Comparison of ENCODE assay signal across 19 cellular contexts in genomic region chr1:205028954-205029353, GRCh38.
"Had no signal": no experiment of that assay in that cellular context is flagged by ENCODE, and none has a peak within 500 bp of the region (broad histone marks: within the 10 kb centered on the region; RNA-seq: fewer than 3 reads in every experiment).

No MANE protein-coding gene starts in this region.

- H3K27ac ChIP-seq: body of pancreas, esophagus squamous epithelium, gastrocnemius medialis, transverse colon had no signal

- DNase-seq: activated CD4-positive, alpha-beta T cell treated with anti-CD3 and anti-CD28 coated beads, Interleukin-2, amount 10 ng/mL, durations not matched to agents 7 days and 5 days; activated CD4-positive, CD25-positive, alpha-beta regulatory T cell treated with anti-CD3 and anti-CD28 coated beads, Interleukin-2, amount 50 U/mL, for 72 hours; activated CD8-positive, alpha-beta memory T cell treated with anti-CD3 and anti-CD28 coated beads, Interleukin-2, amount 10 ng/mL, durations not matched to agents 7 days and 5 days; activated CD8-positive, alpha-beta T cell treated with anti-CD3 and anti-CD28 coated beads for 36 hours; activated gamma-delta T cell treated with Interleukin-2 at 50 U/mL for 16 hours; activated T-cell treated with anti-CD3 and anti-CD28 coated beads, Interleukin-2, amount 50 U/mL, for 1 hour; anterior cingulate cortex; body of pancreas; effector CD8-positive, alpha-beta T cell; esophagus squamous epithelium; gastrocnemius medialis; head of caudate nucleus; left cardiac atrium; occipital lobe; small intestine; stimulated activated CD4-positive, alpha-beta T cell treated with anti-CD3 and anti-CD28 coated beads, Interleukin-2, amount 100 ng/mL, for 24 hours; transverse colon had no signal

- H3K36me3 ChIP-seq: esophagus squamous epithelium, gastrocnemius medialis, transverse colon had no signal

- H3K4me3 ChIP-seq: body of pancreas, esophagus squamous epithelium, gastrocnemius medialis, transverse colon had no signal

- ATAC-seq: activated CD8-positive, alpha-beta memory T cell treated with anti-CD3 and anti-CD28 coated beads, Interleukin-2, amount 10 ng/mL, durations not matched to agents 7 days and 5 days; activated CD8-positive, alpha-beta T cell treated with anti-CD3 and anti-CD28 coated beads for 36 hours; body of pancreas; gastrocnemius medialis; left cardiac atrium; sciatic nerve; stimulated activated effector memory CD8-positive, alpha-beta T cell treated with anti-CD3 and anti-CD28 coated beads, Interleukin-12 subunit alpha, Interleukin-12 subunit beta, amount 100 ng/mL, for 72 hours had no signal

- H3K27me3 ChIP-seq: body of pancreas had no signal

- H3K9me3 ChIP-seq: body of pancreas, esophagus squamous epithelium, gastrocnemius medialis, transverse colon had no signal
